ENCODE assay signal across 2 cellular contexts in genomic region chr3:189687475-189687874, GRCh38.
TF ChIP-seq lines count a peak whose summit lies in the region.

No MANE protein-coding gene starts in this region.

TF ChIP-seq in HCT116, 20 proteins besides CTCF, POLR2A, EP300 and RAD21:
- TF ChIP-seq EZH2 (IDR thresholded peaks at IDR 0.05): no peak
- no peak for TF ChIP-seq FOSL1 (IDR thresholded peaks at IDR 0.05; ENCODE audit: low read depth)
- no peak for TF ChIP-seq CEBPB (IDR thresholded peaks at IDR 0.05; ENCODE audit: low read depth)
- no peak for TF ChIP-seq SIN3A (IDR thresholded peaks at IDR 0.05; ENCODE audit: low read depth)
- no peak for TF ChIP-seq CBX3 (IDR thresholded peaks at IDR 0.05; ENCODE audit: low read depth)
TF ChIP-seq in HCT116: peak in this region for 0.

TF ChIP-seq in endothelial cell of umbilical vein, 7 proteins besides CTCF, POLR2A, EP300 and RAD21:
- no peak for TF ChIP-seq POLR2AphosphoS5 (IDR thresholded peaks at IDR 0.05; ENCODE audit: insufficient read depth, low read depth, low read length)
- TF ChIP-seq MYC (IDR thresholded peaks at IDR 0.05; ENCODE audit: low read depth, low read length): no peak
- TF ChIP-seq FOS (IDR thresholded peaks at IDR 0.05; ENCODE audit: borderline replicate concordance, insufficient read depth, low read length): no peak
- no peak for TF ChIP-seq JUN (IDR thresholded peaks at IDR 0.05; ENCODE audit: borderline replicate concordance, insufficient read depth, insufficient read length, low read depth)
- no peak for TF ChIP-seq EZH2 (IDR thresholded peaks at IDR 0.05; ENCODE audit: borderline replicate concordance, low read depth, low read length, severe bottlenecking)
- no peak for TF ChIP-seq MAX (IDR thresholded peaks at IDR 0.05; ENCODE audit: insufficient read depth, insufficient read length)
- TF ChIP-seq GATA2 (IDR thresholded peaks at IDR 0.05; ENCODE audit: insufficient read depth, insufficient read length, low read depth, low read length): no peak
